Comparison of ENCODE assay signal across 26 cellular contexts in the genomic region with DNA sequence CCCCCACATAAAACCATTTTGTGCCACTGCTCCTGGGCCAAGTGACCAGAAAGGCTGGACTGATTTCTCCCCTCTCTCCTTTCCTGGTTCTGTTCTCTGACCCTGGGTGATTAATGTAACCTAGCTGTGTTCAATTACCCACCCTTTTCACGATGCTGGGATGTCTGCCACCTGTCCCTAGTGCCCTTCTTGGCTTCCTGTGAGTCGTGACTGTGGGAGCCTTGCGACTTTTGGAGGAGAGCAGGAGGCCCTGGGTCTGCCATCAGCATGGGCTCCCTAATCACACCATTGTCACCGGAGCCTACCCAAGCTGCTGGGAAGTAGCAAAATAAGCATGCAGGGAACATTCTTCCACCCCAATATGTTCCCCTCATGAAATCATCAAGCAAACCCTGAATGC. TPM values are rescaled to one million over a fixed set of nuclear protein-coding genes. Genes with fewer than 3 reads are reported as not detected.
A peak's percentile ranks its signal among the peaks of the same experiment; 100 is the strongest.
DNase-seq lines count a peak whose midpoint lies in the region; TF ChIP-seq lines count a peak whose summit lies in the region.
"Had no signal": no experiment of that assay in that cellular context is flagged by ENCODE, and none has a peak within 500 bp of the region (broad histone marks: within the 10 kb centered on the region; RNA-seq: fewer than 3 reads in every experiment).

No MANE protein-coding gene starts in this region.

- no peaks in the 10 kb centered on the region for H3K9me3 Mint-ChIP-seq in activated naive CD4-positive, alpha-beta T cell treated with anti-CD3 and anti-CD28 coated beads, Interleukin-2, amount 50 U/mL, for 24 hours
- peaks cover 2% of the 10 kb centered on the region for H3K9me3 Mint-ChIP-seq in activated naive CD4-positive, alpha-beta T cell treated with anti-CD3 and anti-CD28 coated beads for 36 hours
- H3K9me3 Mint-ChIP-seq in MCF 10A (ENCODE audit: unreplicated experiment), result peaks cover 8% of the 10 kb centered on the region

- intact Hi-C loops in activated naive CD4-positive, alpha-beta T cell treated with anti-CD3 and anti-CD28 coated beads for 36 hours (cut with micrococcal nuclease), result no loop called here
- intact Hi-C loops in tibial artery (cut with DNase I; ENCODE audit: low total_unique reads), result no loop called here
- intact Hi-C loops in MCF 10A (cut with micrococcal nuclease), result no loop called here

- no peak for DNase-seq in activated naive CD4-positive, alpha-beta T cell treated with anti-CD3 and anti-CD28 coated beads for 36 hours
- DNase-seq in MG63 (peak; percentile 20), tibial artery (peak; percentile 7 to 12), MCF 10A (ENCODE audit: unreplicated experiment) (no peak), activated gamma-delta T cell treated with Interleukin-2 at 50 U/mL for 16 hours (no peak)
- no peak for DNase-seq in effector memory CD4-positive, alpha-beta T cell
- DNase-seq: activated CD8-positive, alpha-beta memory T cell treated with anti-CD3 and anti-CD28 coated beads for 24 hours; activated T-cell treated with anti-CD3 and anti-CD28 coated beads, Interleukin-2, amount 50 U/mL, for 1 hour; caudate nucleus; dermis blood vessel endothelial cell; DND-41; HFFc6; left ventricle myocardium superior; naive B cell; NCI-H1436; NCI-H2107; NCI-H774; stimulated activated CD4-positive, alpha-beta T cell treated with anti-CD3 and anti-CD28 coated beads, Interleukin-4, amount 100 ng/mL, for 24 hours; T1000 had no signal

- CTCF ChIA-PET in activated naive CD4-positive, alpha-beta T cell treated with anti-CD3 and anti-CD28 coated beads for 36 hours (lab: Charles Lee), result no interaction called here
- CTCF ChIA-PET in MCF 10A (lab: Yijun Ruan, JAX), result interaction anchor here (1.5 kb wide), 1 partner anchor 132 kb away, joined by 3 read pairs; no protein-coding TSS in a partner anchor

- H3K36me3 ChIP-seq in MG63, result no peaks in the 10 kb centered on the region
- peaks cover 8% of the 10 kb centered on the region for H3K36me3 ChIP-seq in effector memory CD4-positive, alpha-beta T cell (ENCODE audit: control insufficient read depth, insufficient read depth, low read length)
- H3K36me3 ChIP-seq in tibial artery, result peaks cover 0 to 7% (median 3%) of the 10 kb centered on the region in 3 donors
- H3K36me3 ChIP-seq: suprapubic skin had no signal

- peaks cover 61% of the 10 kb centered on the region for H3K4me1 Mint-ChIP-seq in activated naive CD4-positive, alpha-beta T cell treated with anti-CD3 and anti-CD28 coated beads, Interleukin-2, amount 50 U/mL, for 24 hours
- H3K4me1 Mint-ChIP-seq in activated naive CD4-positive, alpha-beta T cell treated with anti-CD3 and anti-CD28 coated beads for 36 hours (ENCODE audit: low read depth), result peaks cover 68% of the 10 kb centered on the region
- no peaks in the 10 kb centered on the region for H3K4me1 Mint-ChIP-seq in MCF 10A (ENCODE audit: insufficient read depth, unreplicated experiment)

- H3K4me1 ChIP-seq in effector memory CD4-positive, alpha-beta T cell (ENCODE audit: control insufficient read depth, insufficient read depth, low read length, poor library complexity, severe bottlenecking), result peaks cover 30% of the 10 kb centered on the region
- peaks cover 0 to 3% (median 0%) of the 10 kb centered on the region in 4 donors for H3K4me1 ChIP-seq in tibial artery
- H3K4me1 ChIP-seq: BLaER1 treated with 17β-estradiol and CSF1 and Interleukin-3, amounts not matched to agents 10 nM and 100 nM; suprapubic skin had no signal

- H3K27ac Mint-ChIP-seq in activated naive CD4-positive, alpha-beta T cell treated with anti-CD3 and anti-CD28 coated beads, Interleukin-2, amount 50 U/mL, for 24 hours, result peak overlapping the region; percentile 12
- H3K27ac Mint-ChIP-seq in activated naive CD4-positive, alpha-beta T cell treated with anti-CD3 and anti-CD28 coated beads for 36 hours, result no peak overlapping the region
- no peak overlapping the region for H3K27ac Mint-ChIP-seq in MCF 10A (ENCODE audit: low read depth, unreplicated experiment)
- H3K27ac Mint-ChIP-seq: HFFc6; stimulated activated memory B cell treated with anti-CD40 and anti-IgM and Interleukin-4, amounts not matched to agents 10 μg/mL and 1 μg/mL and 100 μg/mL, for 72 hours had no signal

- H3K27me3 ChIP-seq in MG63 (no peaks in the 10 kb centered on the region), tibial artery (no peaks in the 10 kb centered on the region)
- H3K27me3 ChIP-seq in effector memory CD4-positive, alpha-beta T cell (replicated peaks; ENCODE audit: control insufficient read depth, insufficient read depth, low read length, poor library complexity, severe bottlenecking), result no peaks in the 10 kb centered on the region
- H3K27me3 ChIP-seq: BLaER1 treated with 17β-estradiol and CSF1 and Interleukin-3, amounts not matched to agents 10 nM and 100 nM; neutrophil; suprapubic skin had no signal

- TF ChIP-seq CTCF in tibial artery (IDR thresholded peaks at IDR 0.05) (no peak), MCF 10A (IDR thresholded peaks at IDR 0.05; ENCODE audit: unreplicated experiment) (no peak)

- H3K4me3 Mint-ChIP-seq in activated naive CD4-positive, alpha-beta T cell treated with anti-CD3 and anti-CD28 coated beads, Interleukin-2, amount 50 U/mL, for 24 hours, result peak overlapping the region; percentile 19
- no peak overlapping the region for H3K4me3 Mint-ChIP-seq in activated naive CD4-positive, alpha-beta T cell treated with anti-CD3 and anti-CD28 coated beads for 36 hours
- no peak overlapping the region for H3K4me3 Mint-ChIP-seq in MCF 10A (ENCODE audit: unreplicated experiment)
- H3K4me3 Mint-ChIP-seq: HFFc6; naive B cell; stimulated activated memory B cell treated with anti-CD40 and anti-IgM and Interleukin-4, amounts not matched to agents 10 μg/mL and 1 μg/mL and 100 μg/mL, for 72 hours had no signal

- H3K9me3 ChIP-seq in MG63, result no peaks in the 10 kb centered on the region
- no peaks in the 10 kb centered on the region for H3K9me3 ChIP-seq in effector memory CD4-positive, alpha-beta T cell (ENCODE audit: control insufficient read depth, low read length)
- no peaks in the 10 kb centered on the region for H3K9me3 ChIP-seq in tibial artery
- H3K9me3 ChIP-seq: neutrophil, suprapubic skin had no signal

- H3K4me3 ChIP-seq in MG63, result no peak overlapping the region
- no peak overlapping the region for H3K4me3 ChIP-seq in effector memory CD4-positive, alpha-beta T cell (ENCODE audit: insufficient read depth, low read depth, low read length, poor library complexity, severe bottlenecking)
- no peak overlapping the region for H3K4me3 ChIP-seq in tibial artery
- H3K4me3 ChIP-seq: BLaER1 treated with 17β-estradiol and CSF1 and Interleukin-3, amounts not matched to agents 10 nM and 100 nM; suprapubic skin had no signal

- H3K27ac ChIP-seq in effector memory CD4-positive, alpha-beta T cell (ENCODE audit: insufficient read depth, low read length, poor library complexity, severe bottlenecking), result peak overlapping the region; percentile 25
- no peak overlapping the region for H3K27ac ChIP-seq in tibial artery
- H3K27ac ChIP-seq: BLaER1 treated with 17β-estradiol and CSF1 and Interleukin-3, amounts not matched to agents 10 nM and 100 nM; KMS-11; neutrophil; RWPE1; suprapubic skin had no signal

- H3K27me3 Mint-ChIP-seq in activated naive CD4-positive, alpha-beta T cell treated with anti-CD3 and anti-CD28 coated beads, Interleukin-2, amount 50 U/mL, for 24 hours, result no peaks in the 10 kb centered on the region
- H3K27me3 Mint-ChIP-seq in activated naive CD4-positive, alpha-beta T cell treated with anti-CD3 and anti-CD28 coated beads for 36 hours (ENCODE audit: low read depth), result no peaks in the 10 kb centered on the region
- peaks cover 10% of the 10 kb centered on the region for H3K27me3 Mint-ChIP-seq in MCF 10A (ENCODE audit: insufficient read depth, unreplicated experiment)
- H3K27me3 Mint-ChIP-seq: naive B cell; stimulated activated memory B cell treated with anti-CD40 and anti-IgM and Interleukin-4, amounts not matched to agents 10 μg/mL and 1 μg/mL and 100 μg/mL, for 72 hours had no signal

- BruUV-seq in MCF 10A (replicated peaks; lab: Mats Ljungman, UMichigan), result no TSS peak

- H3K36me3 Mint-ChIP-seq in activated naive CD4-positive, alpha-beta T cell treated with anti-CD3 and anti-CD28 coated beads, Interleukin-2, amount 50 U/mL, for 24 hours, result peaks cover 11% of the 10 kb centered on the region
- H3K36me3 Mint-ChIP-seq in activated naive CD4-positive, alpha-beta T cell treated with anti-CD3 and anti-CD28 coated beads for 36 hours (ENCODE audit: low read depth), result peaks cover 14% of the 10 kb centered on the region
- no peaks in the 10 kb centered on the region for H3K36me3 Mint-ChIP-seq in MCF 10A (ENCODE audit: insufficient read depth, unreplicated experiment)

- POLR2A ChIA-PET in MCF 10A (lab: Yijun Ruan, JAX), result no interaction called here

RNA-seq across cellular contexts. Expression of gene SRSF7, which starts 38.3 kb away (rescaled TPM):
- total RNA-seq in activated naive CD4-positive, alpha-beta T cell treated with anti-CD3 and anti-CD28 coated beads for 36 hours, result 100 to 1,000 TPM; 212 to 217 TPM
- total RNA-seq in MG63 (2014; rRNA removed; shearing (Covaris generic); ENCODE audit: low replicate concordance), result 178 and 201 TPM in 2 replicates
- total RNA-seq in MCF 10A (2022), result 196 and 275 TPM in 2 replicates

RNA-seq across cellular contexts. Expression of gene GALM, which starts 47.0 kb away (rescaled TPM):
- total RNA-seq in activated naive CD4-positive, alpha-beta T cell treated with anti-CD3 and anti-CD28 coated beads for 36 hours, result 10 to 100 TPM; 31.3 to 31.9 TPM
- 13.7 and 21.1 TPM in 2 replicates for total RNA-seq in MG63 (2014; rRNA removed; shearing (Covaris generic); ENCODE audit: low replicate concordance)
- total RNA-seq in MCF 10A (2022), result not detected in 2 replicates

Comparison
In these comparisons a context has a peak if more than half of its experiments do, and no peak if none do; other contexts are left out.
1. DNase-seq: peak in MG63 (single experiment) and tibial artery (2 of 2); none in activated naive CD4-positive, alpha-beta T cell treated with anti-CD3 and anti-CD28 coated beads for 36 hours (single experiment), effector memory CD4-positive, alpha-beta T cell (0 of 3), MCF 10A (single experiment) and activated gamma-delta T cell treated with Interleukin-2 at 50 U/mL for 16 hours (single experiment).
2. RNA of gene GALM, which starts 47.0 kb away (total RNA-seq): 31.3 to 31.9 TPM in activated naive CD4-positive, alpha-beta T cell treated with anti-CD3 and anti-CD28 coated beads for 36 hours and 13.7 to 21.1 TPM in MG63; not detected in MCF 10A; every median in the first group is over 10 times any median in the second.